Comparison of ENCODE assay signal across 23 cellular contexts in genomic region chr18:49743296-49743567, GRCh38.
DNase-seq lines count a peak whose midpoint lies in the region; ATAC-seq, FAIRE-seq and TF ChIP-seq lines count a peak whose summit lies in the region.
"Had no signal": no experiment of that assay in that cellular context is flagged by ENCODE, and none has a peak within 500 bp of the region (broad histone marks: within the 10 kb centered on the region; RNA-seq: fewer than 3 reads in every experiment).

No MANE protein-coding gene starts in this region.

- H2BK5ac ChIP-seq in H1 (ENCODE audit: low read depth, low read length) (no peak overlapping the region; the same call in 1 of the 2 replicates), mesendoderm (ENCODE audit: low read length) (no peak overlapping the region)

- H3K14ac ChIP-seq in H1 (ENCODE audit: insufficient read length): no peak overlapping the region

- peak overlapping the region; percentile 42 for H4K91ac ChIP-seq in H1 (replicated peaks; ENCODE audit: insufficient read length, low read length)

- no peak overlapping the region for H2BK120ac ChIP-seq in H1 (replicated peaks; ENCODE audit: low read depth, low read length)
- no peak overlapping the region for H2BK120ac ChIP-seq in mesendoderm (ENCODE audit: low read depth, low read length)

- 94% methylated on average over 5 of the region's 5 CpGs; no CpG with 5 or more reads in 1 of the 2 experiments for WGBS in H1 (ENCODE audit: extremely low coverage in 1 of 2, insufficient coverage in 1 of 2, insufficient read length in 1 of 2, insufficient replicate concordance in 2 of 2, low coverage in 1 of 2, low lambda C conversion rate in 2 of 2, missing lambda C conversion rate in 1 of 2), 2 experiments
- no CpG with 5 or more reads among the region's 5 CpGs for WGBS in mesendoderm (ENCODE audit: extremely low coverage, insufficient coverage, low lambda C conversion rate)

- no peaks in the 10 kb centered on the region for H3K79me2 ChIP-seq in H1 (ENCODE audit: control insufficient read depth in 1 of 2, insufficient read depth in 2 of 2, low read length in 2 of 2)
- H3K79me2 ChIP-seq in mesendoderm (ENCODE audit: control insufficient read depth, insufficient read depth, low read length): no peaks in the 10 kb centered on the region

- no peak overlapping the region for H3K27ac ChIP-seq in H1 (ENCODE audit: low read depth, low read length)
- no peak overlapping the region for H3K27ac ChIP-seq in mesendoderm (ENCODE audit: low read depth, low read length)
- H3K27ac ChIP-seq in upper lobe of right lung: no peak overlapping the region
- H3K27ac ChIP-seq: BLaER1, PC-9 had no signal

- H3K18ac ChIP-seq in H1 (ENCODE audit: extremely low read depth, low read length) (no peak overlapping the region), mesendoderm (ENCODE audit: low read length) (no peak overlapping the region)

- H3K4me3 Mint-ChIP-seq in stimulated activated naive CD8-positive, alpha-beta T cell treated with anti-CD3 and anti-CD28 coated beads, Interleukin-15, Interleukin-2, amounts not matched to agents 100 ng/mL and 50 ng/mL, for 24 hours: no peak overlapping the region
- H3K4me3 Mint-ChIP-seq in Caco-2 (ENCODE audit: unreplicated experiment): no peak overlapping the region
- H3K4me3 Mint-ChIP-seq: CD4-positive, CD25-positive, alpha-beta regulatory T cell had no signal

- intact Hi-C loops in upper lobe of right lung (cut with DNase I) (no loop called here), Caco-2 (cut with micrococcal nuclease; ENCODE audit: unreplicated experiment) (no loop called here)

- H3K4ac ChIP-seq in H1 (replicated peaks; ENCODE audit: insufficient read length, low read depth, low read length): no peak overlapping the region
- no peak overlapping the region for H3K4ac ChIP-seq in mesendoderm (ENCODE audit: low read depth, low read length)

- H2BK20ac ChIP-seq in H1 (ENCODE audit: low read length): no peak overlapping the region

- no peaks in the 10 kb centered on the region for H3K23me2 ChIP-seq in H1 (ENCODE audit: low read depth, low read length)

- ATAC-seq in stimulated activated naive CD8-positive, alpha-beta T cell treated with anti-CD3 and anti-CD28 coated beads, Interleukin-15, Interleukin-2, amounts not matched to agents 100 U/mL and 50 U/mL, for 24 hours: no peak
- ATAC-seq in upper lobe of right lung (no peak), HG03457 (IDR thresholded peaks at IDR 0.05; ENCODE audit: unreplicated experiment) (no peak)
- ATAC-seq: HCT116 had no signal

- no peak for TF ChIP-seq POLR2A in H1 (IDR thresholded peaks at IDR 0.05; ENCODE audit: control extremely low read depth in 1 of 2, low read depth in 2 of 2, low read length in 2 of 2)

- H4K8ac ChIP-seq in H1 (ENCODE audit: extremely low read depth, insufficient read depth, low read length) (no peak overlapping the region; the same call in 1 of the 2 replicates), mesendoderm (ENCODE audit: low read depth, low read length) (no peak overlapping the region)

- TF ChIP-seq CTCF in H1 (IDR thresholded peaks at IDR 0.05; ENCODE audit: control extremely low read depth in 1 of 3, insufficient read depth in 1 of 3, low read depth in 1 of 3, low read length in 3 of 3) (no peak), upper lobe of right lung (IDR thresholded peaks at IDR 0.05) (no peak), Caco-2 (IDR thresholded peaks at IDR 0.05; ENCODE audit: insufficient read depth in 1 of 2, low read depth in 1 of 2, low read length in 1 of 2, severe bottlenecking in 1 of 2, unreplicated experiment in 1 of 2) (no peak)

- H3K4me1 ChIP-seq in H1 (replicated peaks in 1 of 4; ENCODE audit: control insufficient read depth in 3 of 4, insufficient read depth in 4 of 4, low read length in 3 of 4) (no peaks in the 10 kb centered on the region), mesendoderm (ENCODE audit: control insufficient read depth, low read depth, low read length) (no peaks in the 10 kb centered on the region), upper lobe of right lung (no peaks in the 10 kb centered on the region), Caco-2 (no peaks in the 10 kb centered on the region)
- H3K4me1 ChIP-seq: BLaER1 had no signal

- no peaks in the 10 kb centered on the region for H3K27me3 ChIP-seq in H1 (replicated peaks in 1 of 4; ENCODE audit: control insufficient read depth in 3 of 4, extremely low read depth in 1 of 4, insufficient read depth in 3 of 4, low read length in 3 of 4)
- no peaks in the 10 kb centered on the region for H3K27me3 ChIP-seq in mesendoderm (ENCODE audit: insufficient read depth, low read length, poor library complexity)
- no peaks in the 10 kb centered on the region for H3K27me3 ChIP-seq in upper lobe of right lung
- no peaks in the 10 kb centered on the region for H3K27me3 ChIP-seq in Caco-2 (replicated peaks; ENCODE audit: control insufficient read depth, insufficient read depth, low read length)
- H3K27me3 ChIP-seq: BLaER1, SJSA1 had no signal

- TF ChIP-seq EP300 in H1 (IDR thresholded peaks at IDR 0.05; ENCODE audit: borderline replicate concordance in 1 of 2, low read depth in 2 of 2, low read length in 2 of 2): no peak

- no peaks in the 10 kb centered on the region for H3K4me1 Mint-ChIP-seq in stimulated activated naive CD8-positive, alpha-beta T cell treated with anti-CD3 and anti-CD28 coated beads, Interleukin-15, Interleukin-2, amounts not matched to agents 100 ng/mL and 50 ng/mL, for 24 hours (ENCODE audit: low read depth)
- H3K4me1 Mint-ChIP-seq in Caco-2 (ENCODE audit: low read depth, unreplicated experiment): no peaks in the 10 kb centered on the region
- H3K4me1 Mint-ChIP-seq: CD4-positive, CD25-positive, alpha-beta regulatory T cell had no signal

- H4K5ac ChIP-seq in H1 (ENCODE audit: insufficient read length, low read depth, low read length) (no peak overlapping the region), mesendoderm (ENCODE audit: low read length) (no peak overlapping the region)

- H2AFZ ChIP-seq in H1 (ENCODE audit: low read length): no peak overlapping the region
- H2AFZ ChIP-seq: PC-9 had no signal

- H3K56ac ChIP-seq in H1 (replicated peaks; ENCODE audit: insufficient read length, low read depth, low read length) (no peak overlapping the region), mesendoderm (ENCODE audit: low read length) (peak overlapping the region; percentile 34)

- FAIRE-seq in H1 (lab: Jason Lieb, UNC): no peak
- FAIRE-seq: D721Med, GM18507, HTR-8/SVneo had no signal

- no peak for DNase-seq in stimulated activated naive CD8-positive, alpha-beta T cell treated with anti-CD3 and anti-CD28 coated beads, Interleukin-15, Interleukin-2, amounts not matched to agents 100 U/mL and 50 U/mL, for 24 hours
- DNase-seq in H1 (ENCODE audit: low read depth in 1 of 2, low spot score in 2 of 2): no peak
- DNase-seq in mesendoderm: no peak
- DNase-seq in upper lobe of right lung: peak; percentile 18
- no peak for DNase-seq in NCI-H526 (lab: John Stamatoyannopoulos, UW)
- no peak for DNase-seq in Caco-2
- DNase-seq: CD4-positive, CD25-positive, alpha-beta regulatory T cell; KG1; MM.1S; NCI-H1694; NCI-H2029 treated with DMSO at 0.1 percent for 48 hours; NCI-H446 treated with DMSO at 0.1 percent for 48 hours; NCI-H526 treated with DMSO at 0.1 percent for 48 hours; PC-9; Right ventricle myocardium superior had no signal

- no peak overlapping the region for H3K23ac ChIP-seq in H1 (ENCODE audit: insufficient read length)
- H3K23ac ChIP-seq in mesendoderm (ENCODE audit: low read length): no peak overlapping the region

- H2BK12ac ChIP-seq in H1 (ENCODE audit: low read depth, low read length): no peak overlapping the region

- H4K20me1 ChIP-seq in H1 (replicated peaks in 1 of 2; ENCODE audit: control insufficient read depth in 1 of 2, insufficient read depth in 2 of 2, low read length in 2 of 2): no peaks in the 10 kb centered on the region
- H4K20me1 ChIP-seq: BLaER1 had no signal

- H3K27ac Mint-ChIP-seq in stimulated activated naive CD8-positive, alpha-beta T cell treated with anti-CD3 and anti-CD28 coated beads, Interleukin-15, Interleukin-2, amounts not matched to agents 100 ng/mL and 50 ng/mL, for 24 hours: peak overlapping the region; percentile 3
- no peak overlapping the region for H3K27ac Mint-ChIP-seq in Caco-2 (ENCODE audit: unreplicated experiment)
- H3K27ac Mint-ChIP-seq: CD4-positive, CD25-positive, alpha-beta regulatory T cell had no signal

- CTCF ChIA-PET in H1 (lab: Charles Lee; ENCODE audit: partially characterized antibody) (no interaction called here), Caco-2 (lab: Charles Lee) (no interaction called here)

- H3K27me3 Mint-ChIP-seq in stimulated activated naive CD8-positive, alpha-beta T cell treated with anti-CD3 and anti-CD28 coated beads, Interleukin-15, Interleukin-2, amounts not matched to agents 100 ng/mL and 50 ng/mL, for 24 hours: peaks cover 17% of the 10 kb centered on the region
- H3K27me3 Mint-ChIP-seq in Caco-2 (ENCODE audit: insufficient read depth, unreplicated experiment): no peaks in the 10 kb centered on the region

- H2AK5ac ChIP-seq in H1 (ENCODE audit: low read depth, low read length): no peak overlapping the region
- H2AK5ac ChIP-seq in mesendoderm (ENCODE audit: low read length): peak overlapping the region; percentile 30

- H3K4me2 ChIP-seq in H1 (ENCODE audit: insufficient read depth in 1 of 2, low read depth in 2 of 2, low read length in 2 of 2): no peak overlapping the region
- H3K4me2 ChIP-seq in mesendoderm (ENCODE audit: low read length): no peak overlapping the region
- H3K4me2 ChIP-seq: BLaER1, PC-9 had no signal

- POLR2A ChIA-PET in H1 (lab: Charles Lee; ENCODE audit: partially characterized antibody) (no interaction called here), Caco-2 (lab: Charles Lee) (no interaction called here)

- TF ChIP-seq RAD21 in H1 (IDR thresholded peaks at IDR 0.05 in 1 of 2, conservative IDR thresholded peaks at IDR 0.05 in 1 of 2; ENCODE audit: low read depth in 2 of 2, low read length in 2 of 2): no peak

- no peaks in the 10 kb centered on the region for H3K9me3 Mint-ChIP-seq in stimulated activated naive CD8-positive, alpha-beta T cell treated with anti-CD3 and anti-CD28 coated beads, Interleukin-15, Interleukin-2, amounts not matched to agents 100 ng/mL and 50 ng/mL, for 24 hours
- no peaks in the 10 kb centered on the region for H3K9me3 Mint-ChIP-seq in Caco-2 (ENCODE audit: unreplicated experiment)

- H3K9ac ChIP-seq in H1 (replicated peaks in 1 of 4; ENCODE audit: extremely low read depth in 1 of 4, low read depth in 3 of 4, low read length in 3 of 4): no peak overlapping the region
- no peak overlapping the region for H3K9ac ChIP-seq in mesendoderm (ENCODE audit: low read length)
- H3K9ac ChIP-seq: BLaER1 had no signal

- no TSS peak for BruUV-seq in Caco-2 (replicated peaks; lab: Mats Ljungman, UMichigan)

- no peaks in the 10 kb centered on the region for H3K79me1 ChIP-seq in H1 (ENCODE audit: low read depth, low read length)
- no peaks in the 10 kb centered on the region for H3K79me1 ChIP-seq in mesendoderm (ENCODE audit: low read length)

- H2BK15ac ChIP-seq in H1 (ENCODE audit: low read length) (peak overlapping the region; percentile 46; the same call in 1 of the 2 replicates), mesendoderm (replicated peaks; ENCODE audit: low read depth) (no peak overlapping the region)

- H3K4me3 ChIP-seq in H1 (ENCODE audit: extremely low read depth in 1 of 4, insufficient read depth in 2 of 4, low read depth in 3 of 4, low read length in 4 of 4): no peak overlapping the region
- H3K4me3 ChIP-seq in mesendoderm (ENCODE audit: low read length): no peak overlapping the region
- H3K4me3 ChIP-seq in upper lobe of right lung: no peak overlapping the region
- H3K4me3 ChIP-seq in Caco-2 (ENCODE audit: low read depth, low read length): no peak overlapping the region
- H3K4me3 ChIP-seq: BLaER1, PC-9, SJSA1 had no signal

- H3K9me3 ChIP-seq in H1 (ENCODE audit: insufficient read depth in 2 of 2, low read depth in 1 of 2, low read length in 1 of 2): no peaks in the 10 kb centered on the region
- no peaks in the 10 kb centered on the region for H3K9me3 ChIP-seq in upper lobe of right lung
- no peaks in the 10 kb centered on the region for H3K9me3 ChIP-seq in Caco-2
- H3K9me3 ChIP-seq: BLaER1, SJSA1 had no signal

- H3K36me3 ChIP-seq in H1 (ENCODE audit: control insufficient read depth in 2 of 4, insufficient read depth in 4 of 4, low read length in 3 of 4) (no peaks in the 10 kb centered on the region), mesendoderm (ENCODE audit: control insufficient read depth, insufficient read depth, low read length) (no peaks in the 10 kb centered on the region), upper lobe of right lung (no peaks in the 10 kb centered on the region), Caco-2 (ENCODE audit: control insufficient read depth, insufficient read depth, low read length) (no peaks in the 10 kb centered on the region)
- H3K36me3 ChIP-seq: BLaER1, SJSA1 had no signal

- H3K36me3 Mint-ChIP-seq in stimulated activated naive CD8-positive, alpha-beta T cell treated with anti-CD3 and anti-CD28 coated beads, Interleukin-15, Interleukin-2, amounts not matched to agents 100 ng/mL and 50 ng/mL, for 24 hours (ENCODE audit: low read depth): no peaks in the 10 kb centered on the region
- H3K36me3 Mint-ChIP-seq in Caco-2 (ENCODE audit: insufficient read depth, unreplicated experiment): no peaks in the 10 kb centered on the region
- H3K36me3 Mint-ChIP-seq: CD4-positive, CD25-positive, alpha-beta regulatory T cell had no signal
